In genomic region chr1:59394706-59395417, GRCh38 we compare ENCODE assay signal across 18 cellular contexts.
A peak's percentile ranks its signal among the peaks of the same experiment; 100 is the strongest.
DNase-seq lines count a peak whose midpoint lies in the region; ATAC-seq and TF ChIP-seq lines count a peak whose summit lies in the region.
"Had no signal": no experiment of that assay in that cellular context is flagged by ENCODE, and none has a peak within 500 bp of the region (broad histone marks: within the 10 kb centered on the region; RNA-seq: fewer than 3 reads in every experiment).

No MANE protein-coding gene starts in this region.

- CTCF ChIA-PET in HEK293 (lab: Yijun Ruan, JAX), result interaction anchor here (0.6 to 1.0 kb wide), 3 partner anchors 45 to 304 kb away, joined by 3 to 4 read pairs (median 3); no protein-coding TSS in a partner anchor
- CTCF ChIA-PET in CD8-positive, alpha-beta T cell (lab: Charles Lee), result no interaction called here

- ATAC-seq in GM21390 (IDR thresholded peaks at IDR 0.05; ENCODE audit: unreplicated experiment), result no peak
- ATAC-seq in CD8-positive, alpha-beta T cell, result no peak
- ATAC-seq: foreskin keratinocyte had no signal

- H3K9me3 ChIP-seq in HEK293 (ENCODE audit: control insufficient read depth, insufficient read depth, low read depth, low read length) (no peaks in the 10 kb centered on the region), stomach (no peaks in the 10 kb centered on the region)
- H3K9me3 ChIP-seq in CD8-positive, alpha-beta T cell (ENCODE audit: low read length), result no peaks in the 10 kb centered on the region

- peak overlapping the region; percentile 17 for H3K27ac Mint-ChIP-seq in activated T-helper 2 cell treated with anti-CD3 and anti-CD28 coated beads, Interferon-gamma antibody, Interleukin-2, Interleukin-4, amounts not matched to agents 10 μg/mL and 5 μg/mL and 100 μg/mL, durations not matched to agents 14 hours and 24 hours and 36 hours
- peak overlapping the region; percentile 94 for H3K27ac Mint-ChIP-seq in mesothelial cell of epicardium
- no peak overlapping the region for H3K27ac Mint-ChIP-seq in CD8-positive, alpha-beta T cell
- H3K27ac Mint-ChIP-seq: CD4-positive, alpha-beta memory T cell had no signal

- H3K27ac ChIP-seq in HEK293 (ENCODE audit: extremely low read depth, low read depth, low read length) (peak overlapping the region; percentile 89; the same call in 1 of the 2 replicates), stomach (peak overlapping the region in 4 of 5 donors; percentile 75 to 86 (median 84))
- H3K27ac ChIP-seq in CD8-positive, alpha-beta T cell (ENCODE audit: low read depth, low read length), result no peak overlapping the region
- H3K27ac ChIP-seq: foreskin keratinocyte, HL-60 had no signal

- POLR2A ChIA-PET in HEK293 (lab: Yijun Ruan, JAX), result no interaction called here
- POLR2A ChIA-PET in CD8-positive, alpha-beta T cell (lab: Charles Lee), result no interaction called here

- no peaks in the 10 kb centered on the region for H3K36me3 ChIP-seq in HEK293 (ENCODE audit: control insufficient read depth in 2 of 2, insufficient read depth in 1 of 2, low read length in 2 of 2)
- no peaks in the 10 kb centered on the region for H3K36me3 ChIP-seq in stomach
- H3K36me3 ChIP-seq in CD8-positive, alpha-beta T cell (ENCODE audit: insufficient read depth, low read length), result no peaks in the 10 kb centered on the region

- DNase-seq in activated T-helper 2 cell treated with anti-CD3 and anti-CD28 coated beads, Interferon-gamma antibody, Interleukin-2, Interleukin-4, amounts not matched to agents 10 μg/mL and 5 μg/mL and 100 μg/mL, durations not matched to agents 14 hours and 24 hours and 36 hours (ENCODE audit: low spot score), result no peak
- DNase-seq in mesothelial cell of epicardium (ENCODE audit: low spot score in 2 of 2, unreplicated experiment in 2 of 2) (no peak), stomach (no peak), SIG-M5 (lab: John Stamatoyannopoulos, UW) (no peak), kidney tubule cell (ENCODE audit: low spot score) (no peak)
- no peak for DNase-seq in CD8-positive, alpha-beta T cell
- DNase-seq: activated CD4-positive, alpha-beta T cell treated with anti-CD3 and anti-CD28 coated beads for 48 hours; activated CD8-positive, alpha-beta memory T cell treated with anti-CD3 and anti-CD28 coated beads, Interleukin-2, amount 50 U/mL, for 4 hours; activated effector memory CD4-positive, alpha-beta T cell treated with Interleukin-2 at 50 U/mL for 16 hours; CD4-positive, alpha-beta memory T cell; foreskin keratinocyte; GF-D8; IMR-90; NCI-H2171; stimulated activated CD4-positive, alpha-beta T cell treated with anti-CD3 and anti-CD28 coated beads, Interleukin-12 subunit alpha, Interleukin-12 subunit beta, amount 100 ng/mL, for 4 hours had no signal

- no peaks in the 10 kb centered on the region for H3K27me3 ChIP-seq in stomach
- no peaks in the 10 kb centered on the region for H3K27me3 ChIP-seq in CD8-positive, alpha-beta T cell (ENCODE audit: insufficient read depth, low read length)
- H3K27me3 ChIP-seq: foreskin keratinocyte had no signal

- no peaks in the 10 kb centered on the region for H3K27me3 Mint-ChIP-seq in activated T-helper 2 cell treated with anti-CD3 and anti-CD28 coated beads, Interferon-gamma antibody, Interleukin-2, Interleukin-4, amounts not matched to agents 10 μg/mL and 5 μg/mL and 100 μg/mL, durations not matched to agents 14 hours and 24 hours and 36 hours (ENCODE audit: low read depth)
- no peaks in the 10 kb centered on the region for H3K27me3 Mint-ChIP-seq in mesothelial cell of epicardium (ENCODE audit: low read depth)
- no peaks in the 10 kb centered on the region for H3K27me3 Mint-ChIP-seq in CD8-positive, alpha-beta T cell (ENCODE audit: low read depth)
- H3K27me3 Mint-ChIP-seq: CD4-positive, alpha-beta memory T cell had no signal

- H3K4me3 ChIP-seq in HEK293 (ENCODE audit: low read depth, low read length) (no peak overlapping the region), stomach (no peak overlapping the region)
- no peak overlapping the region for H3K4me3 ChIP-seq in CD8-positive, alpha-beta T cell (ENCODE audit: low read depth, low read length)

- peaks cover 5% of the 10 kb centered on the region for H3K9me3 Mint-ChIP-seq in activated T-helper 2 cell treated with anti-CD3 and anti-CD28 coated beads, Interferon-gamma antibody, Interleukin-2, Interleukin-4, amounts not matched to agents 10 μg/mL and 5 μg/mL and 100 μg/mL, durations not matched to agents 14 hours and 24 hours and 36 hours
- no peaks in the 10 kb centered on the region for H3K9me3 Mint-ChIP-seq in mesothelial cell of epicardium
- H3K9me3 Mint-ChIP-seq in CD8-positive, alpha-beta T cell, result no peaks in the 10 kb centered on the region
- H3K9me3 Mint-ChIP-seq: CD4-positive, alpha-beta memory T cell had no signal

- no peak overlapping the region for H3K4me3 Mint-ChIP-seq in activated T-helper 2 cell treated with anti-CD3 and anti-CD28 coated beads, Interferon-gamma antibody, Interleukin-2, Interleukin-4, amounts not matched to agents 10 μg/mL and 5 μg/mL and 100 μg/mL, durations not matched to agents 14 hours and 24 hours and 36 hours (ENCODE audit: low read depth)
- no peak overlapping the region for H3K4me3 Mint-ChIP-seq in mesothelial cell of epicardium
- H3K4me3 Mint-ChIP-seq in CD8-positive, alpha-beta T cell, result no peak overlapping the region
- H3K4me3 Mint-ChIP-seq: CD4-positive, alpha-beta memory T cell had no signal

- no peak for TF ChIP-seq POLR2A in stomach (IDR thresholded peaks at IDR 0.05)

- no peak for TF ChIP-seq EP300 in stomach (IDR thresholded peaks at IDR 0.05)

- TF ChIP-seq CTCF in HEK293 (tag by site-specific recombination; IDR thresholded peaks at IDR 0.05) (no peak), mesothelial cell of epicardium (IDR thresholded peaks at IDR 0.05; ENCODE audit: unreplicated experiment) (no peak), stomach (IDR thresholded peaks at IDR 0.05) (no peak)
- no peak for TF ChIP-seq CTCF in CD8-positive, alpha-beta T cell (IDR thresholded peaks at IDR 0.05)

- H3K36me3 Mint-ChIP-seq in activated T-helper 2 cell treated with anti-CD3 and anti-CD28 coated beads, Interferon-gamma antibody, Interleukin-2, Interleukin-4, amounts not matched to agents 10 μg/mL and 5 μg/mL and 100 μg/mL, durations not matched to agents 14 hours and 24 hours and 36 hours (ENCODE audit: low read depth), result peaks cover 5% of the 10 kb centered on the region
- H3K36me3 Mint-ChIP-seq in mesothelial cell of epicardium, result no peaks in the 10 kb centered on the region
- H3K36me3 Mint-ChIP-seq in CD8-positive, alpha-beta T cell, result no peaks in the 10 kb centered on the region
- H3K36me3 Mint-ChIP-seq: CD4-positive, alpha-beta memory T cell had no signal

- H3K4me1 ChIP-seq in HEK293 (ENCODE audit: control insufficient read depth, insufficient read depth, low read length) (peaks cover 26% of the 10 kb centered on the region), stomach (peaks cover 4 to 42% (median 15%) of the 10 kb centered on the region in 4 donors)
- peaks cover 3% of the 10 kb centered on the region for H3K4me1 ChIP-seq in CD8-positive, alpha-beta T cell (ENCODE audit: insufficient read depth, low read length)
- H3K4me1 ChIP-seq: foreskin keratinocyte had no signal

- peaks cover 50% of the 10 kb centered on the region for H3K4me1 Mint-ChIP-seq in activated T-helper 2 cell treated with anti-CD3 and anti-CD28 coated beads, Interferon-gamma antibody, Interleukin-2, Interleukin-4, amounts not matched to agents 10 μg/mL and 5 μg/mL and 100 μg/mL, durations not matched to agents 14 hours and 24 hours and 36 hours (ENCODE audit: low read depth)
- peaks cover 68% of the 10 kb centered on the region for H3K4me1 Mint-ChIP-seq in mesothelial cell of epicardium
- peaks cover 12% of the 10 kb centered on the region for H3K4me1 Mint-ChIP-seq in CD8-positive, alpha-beta T cell (ENCODE audit: low read depth)

- intact Hi-C loops in activated T-helper 2 cell treated with anti-CD3 and anti-CD28 coated beads, Interferon-gamma antibody, Interleukin-2, Interleukin-4, amounts not matched to agents 10 μg/mL and 5 μg/mL and 100 μg/mL, durations not matched to agents 14 hours and 24 hours and 36 hours (cut with micrococcal nuclease), result loop anchor here (5.0 to 10.0 kb wide), 2 partner anchors 80 to 243 kb away; no protein-coding TSS in a partner anchor
- intact Hi-C loops in stomach (cut with DNase I; ENCODE audit: low total_unique reads), result no loop called here
- intact Hi-C loops in CD8-positive, alpha-beta T cell (cut with DNase I, micrococcal nuclease), result no loop called here

- 84 to 95% (median 93%) methylated on average over 6 of the region's 6 CpGs for WGBS in stomach, 5 donors

TF ChIP-seq in HEK293, 187 proteins besides CTCF, POLR2A, EP300 and RAD21 (continues in another document):
- TF ChIP-seq ZNF692 (tag by site-specific recombination; IDR thresholded peaks at IDR 0.05), result no peak
- TF ChIP-seq ZNF433 (tag by site-specific recombination; IDR thresholded peaks at IDR 0.05; ENCODE audit: low read depth), result no peak
- TF ChIP-seq ZFP37 (tag by site-specific recombination; IDR thresholded peaks at IDR 0.05), result no peak
- no peak for TF ChIP-seq SP7 (tag by site-specific recombination; IDR thresholded peaks at IDR 0.05)
- TF ChIP-seq ZNF211 (tag by site-specific recombination; IDR thresholded peaks at IDR 0.05; ENCODE audit: low read depth), result no peak
- no peak for TF ChIP-seq ZNF248 (tag by site-specific recombination; IDR thresholded peaks at IDR 0.05)
- no peak for TF ChIP-seq ZNF549 (tag by site-specific recombination; IDR thresholded peaks at IDR 0.05)
